8 cellular contexts compared by ENCODE assay signal in genomic region chr6:36196880-36197548, GRCh38. TPM values are rescaled to one million over a fixed set of nuclear protein-coding genes. Genes with fewer than 3 reads are reported as not detected.
DNase-seq lines count a peak whose midpoint lies in the region; ATAC-seq and TF ChIP-seq lines count a peak whose summit lies in the region.

No MANE protein-coding gene starts in this region.

- H3K27ac ChIP-seq in BLaER1 = peak overlapping the region; percentile 95
- peak overlapping the region; percentile 85 for H3K27ac ChIP-seq in colonic mucosa

- no peaks in the 10 kb centered on the region for H3K27me3 ChIP-seq in BLaER1
- no peaks in the 10 kb centered on the region for H3K27me3 ChIP-seq in colonic mucosa

- intact Hi-C loops in colonic mucosa (cut with DNase I) = loop anchor here (2.0 to 5.0 kb wide), 3 partner anchors 60 to 175 kb away; partner anchors contain the start of gene SLC26A8
- intact Hi-C loops in left colon (cut with DNase I, micrococcal nuclease) = loop anchor here in 1 of 2 donors (10.0 kb wide), 1 partner anchor 172 kb away; the partner anchor contains the start of genes MAPK14 and SLC26A8

- peaks cover 38% of the 10 kb centered on the region for H3K9me3 ChIP-seq in BLaER1
- no peaks in the 10 kb centered on the region for H3K9me3 ChIP-seq in colonic mucosa

- H3K4me2 ChIP-seq in BLaER1 = peak overlapping the region; percentile 96

- TF ChIP-seq CTCF in colonic mucosa (IDR thresholded peaks at IDR 0.05) = no peak

- DNase-seq in NCI-H524 treated with DMSO at 0.1 percent for 48 hours (lab: John Stamatoyannopoulos, UW) = peak; percentile 69
- peak; percentile 100 for DNase-seq in activated CD4-positive, alpha-beta T cell treated with anti-CD3 and anti-CD28 coated beads for 48 hours
- DNase-seq in colonic mucosa = peak; percentile 100
- DNase-seq in left colon = peak; percentile 99 to 100
- DNase-seq in stimulated activated CD4-positive, alpha-beta T cell treated with anti-CD3 and anti-CD28 coated beads, Interleukin-1b, Interleukin-23, amount 100 ng/mL, for 4 hours (ENCODE audit: low read depth in 2 of 2) = peak; percentile 100

- no peaks in the 10 kb centered on the region for H4K20me1 ChIP-seq in BLaER1

- H3K4me3 ChIP-seq in BLaER1 = peak overlapping the region; percentile 80
- peak overlapping the region; percentile 53 for H3K4me3 ChIP-seq in colonic mucosa

- H3K4me1 ChIP-seq in BLaER1 (peaks cover 36% of the 10 kb centered on the region), colonic mucosa (peaks cover 3% of the 10 kb centered on the region)

- H3K9ac ChIP-seq in BLaER1 (peak overlapping the region; percentile 93), colonic mucosa (ENCODE audit: low read depth in 2 of 2, low read length in 2 of 2) (peak overlapping the region; percentile 72)

- ATAC-seq in GM19324 (IDR thresholded peaks at IDR 0.05; ENCODE audit: low FRiP score, unreplicated experiment) (peak; percentile 81), HG03460 (IDR thresholded peaks at IDR 0.05; ENCODE audit: unreplicated experiment) (peak; percentile 92), left colon (peak; percentile 90)

- peaks cover 36% of the 10 kb centered on the region for H3K36me3 ChIP-seq in BLaER1
- peaks cover 10% of the 10 kb centered on the region for H3K36me3 ChIP-seq in colonic mucosa

RNA-seq across cellular contexts. Expression of gene BRPF3, which starts 0.5 kb away (rescaled TPM):
- total RNA-seq in colonic mucosa (10 to 100 TPM; 61.3 to 68.2 TPM), left colon (10 to 100 TPM; 75.0 to 75.6 TPM)

Comparison
In these comparisons a context has a peak if more than half of its experiments do, and no peak if none do; other contexts are left out.
1. Peak in every context shown above with its lines: DNase-seq, ATAC-seq, H3K4me3 ChIP-seq and H3K27ac ChIP-seq.